Comparison of ENCODE assay signal across 8 cellular contexts in the genomic region with DNA sequence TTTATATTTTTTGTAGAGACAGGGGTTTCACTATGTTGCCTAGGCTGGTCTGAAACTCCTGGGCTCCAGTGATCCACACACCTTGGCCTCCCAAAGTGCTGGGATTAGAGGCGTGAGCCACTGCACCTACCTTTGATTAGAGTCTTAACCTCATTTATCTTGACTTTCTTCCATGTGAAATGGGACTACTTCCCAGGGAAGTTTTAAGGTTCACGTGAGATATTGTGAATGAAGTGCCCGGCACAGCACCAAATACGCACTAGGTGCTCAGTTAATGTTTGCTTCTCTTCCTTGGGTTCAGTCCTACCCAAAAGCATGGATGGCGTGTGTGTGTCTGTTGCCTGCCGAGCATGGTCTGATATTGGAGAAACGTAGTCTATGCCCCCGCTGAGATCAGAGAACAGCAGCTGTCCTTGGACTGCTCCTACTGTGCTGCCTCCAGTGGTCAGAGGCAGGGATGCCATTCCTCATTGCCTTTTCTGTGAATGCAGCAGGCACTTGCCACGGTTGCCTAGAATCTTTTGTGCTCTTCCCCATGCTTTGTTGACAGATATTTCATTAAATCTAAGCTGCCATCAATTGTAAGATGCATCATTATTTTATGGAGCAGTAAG. TPM values are rescaled to one million over a fixed set of nuclear protein-coding genes. Genes with fewer than 3 reads are reported as not detected.
DNase-seq lines count a peak whose midpoint lies in the region; ATAC-seq and TF ChIP-seq lines count a peak whose summit lies in the region.

No MANE protein-coding gene starts in this region.

- no peaks in the 10 kb centered on the region for H3K27me3 Mint-ChIP-seq in activated CD4-positive, alpha-beta T cell treated with anti-CD3 and anti-CD28 coated beads, Interleukin-2, amount 10 ng/mL, durations not matched to agents 24 days and 14 days

- no peaks in the 10 kb centered on the region for H3K36me3 Mint-ChIP-seq in activated CD4-positive, alpha-beta T cell treated with anti-CD3 and anti-CD28 coated beads, Interleukin-2, amount 10 ng/mL, durations not matched to agents 24 days and 14 days (ENCODE audit: low read depth)

- no peak overlapping the region for H3K4me3 Mint-ChIP-seq in activated CD4-positive, alpha-beta T cell treated with anti-CD3 and anti-CD28 coated beads, Interleukin-2, amount 10 ng/mL, durations not matched to agents 24 days and 14 days

- H3K27me3 ChIP-seq in OCI-LY3 (ENCODE audit: low read depth, low read length) = no peaks in the 10 kb centered on the region
- H3K27me3 ChIP-seq in osteoblast (ENCODE audit: insufficient read depth, low read length) = no peaks in the 10 kb centered on the region
- H3K27me3 ChIP-seq in sigmoid colon = no peaks in the 10 kb centered on the region

- H3K27ac ChIP-seq in OCI-LY3 (ENCODE audit: low read length) = no peak overlapping the region
- H3K27ac ChIP-seq in osteoblast (ENCODE audit: low read depth, low read length) = no peak overlapping the region
- H3K27ac ChIP-seq in sigmoid colon = no peak overlapping the region

- no peak for TF ChIP-seq EP300 in sigmoid colon (IDR thresholded peaks at IDR 0.05)

- WGBS in sigmoid colon, 2 donors = 50 to 54% methylated on average over 9 of the region's 9 CpGs

- H3K4me3 ChIP-seq in OCI-LY3 (ENCODE audit: low read length) (no peak overlapping the region), epithelial cell of proximal tubule (ENCODE audit: low read depth, low read length) (no peak overlapping the region), osteoblast (ENCODE audit: insufficient read depth, low read length) (no peak overlapping the region), sigmoid colon (no peak overlapping the region)

- H4K20me1 ChIP-seq in OCI-LY3 (ENCODE audit: insufficient read depth, low read length) (no peaks in the 10 kb centered on the region), osteoblast (ENCODE audit: insufficient read depth, low read length) (no peaks in the 10 kb centered on the region)

- no peaks in the 10 kb centered on the region for H3K79me2 ChIP-seq in OCI-LY3 (ENCODE audit: low read length)
- H3K79me2 ChIP-seq in osteoblast (ENCODE audit: insufficient read depth, low read length) = no peaks in the 10 kb centered on the region

- H3K9me3 ChIP-seq in OCI-LY3 (ENCODE audit: insufficient read depth, low read length) (no peaks in the 10 kb centered on the region), osteoblast (ENCODE audit: low read depth, low read length) (no peaks in the 10 kb centered on the region), sigmoid colon (no peaks in the 10 kb centered on the region)

- no peak overlapping the region for H3K27ac Mint-ChIP-seq in activated CD4-positive, alpha-beta T cell treated with anti-CD3 and anti-CD28 coated beads, Interleukin-2, amount 10 ng/mL, durations not matched to agents 24 days and 14 days

- H3K4me1 ChIP-seq in OCI-LY3 (ENCODE audit: low read length) (no peaks in the 10 kb centered on the region), osteoblast (ENCODE audit: insufficient read depth, low read length) (no peaks in the 10 kb centered on the region), sigmoid colon (no peaks in the 10 kb centered on the region)

- TF ChIP-seq CTCF in OCI-LY3 (IDR thresholded peaks at IDR 0.05; ENCODE audit: low read depth, low read length) = peak; percentile 55
- TF ChIP-seq CTCF in epithelial cell of proximal tubule (conservative IDR thresholded peaks at IDR 0.05; ENCODE audit: low read depth, low read length) = peak; percentile 79
- peak; percentile 77 for TF ChIP-seq CTCF in osteoblast (IDR thresholded peaks at IDR 0.05; ENCODE audit: extremely low read depth, low read depth, low read length)
- peak in 2 of 4 experiments; percentile 18 to 21 for TF ChIP-seq CTCF in sigmoid colon (IDR thresholded peaks at IDR 0.05)

- H3K4me1 Mint-ChIP-seq in activated CD4-positive, alpha-beta T cell treated with anti-CD3 and anti-CD28 coated beads, Interleukin-2, amount 10 ng/mL, durations not matched to agents 24 days and 14 days = no peaks in the 10 kb centered on the region

- H3K9me3 Mint-ChIP-seq in activated CD4-positive, alpha-beta T cell treated with anti-CD3 and anti-CD28 coated beads, Interleukin-2, amount 10 ng/mL, durations not matched to agents 24 days and 14 days = no peaks in the 10 kb centered on the region

- H2AFZ ChIP-seq in OCI-LY3 (ENCODE audit: low read depth, low read length) (no peak overlapping the region), osteoblast (ENCODE audit: low read length) (no peak overlapping the region)

- intact Hi-C loops in sigmoid colon (cut with DNase I) = no loop called here
- intact Hi-C loops in activated CD4-positive, alpha-beta T cell treated with anti-CD3 and anti-CD28 coated beads, Interleukin-2, amount 10 ng/mL, durations not matched to agents 24 days and 14 days (cut with micrococcal nuclease) = no loop called here

- no peak overlapping the region for H3K9ac ChIP-seq in OCI-LY3 (ENCODE audit: low read length)

- DNase-seq in ELR (ENCODE audit: low read depth) (peak; percentile 57), epithelial cell of proximal tubule (ENCODE audit: low read depth) (no peak), osteoblast (ENCODE audit: insufficient read length, low spot score, missing footprints) (peak; percentile 93), sigmoid colon (no peak)
- DNase-seq in activated CD4-positive, alpha-beta T cell treated with anti-CD3 and anti-CD28 coated beads, Interleukin-2, amount 10 ng/mL, durations not matched to agents 24 days and 14 days = no peak

- H3K4me2 ChIP-seq in OCI-LY3 (ENCODE audit: low read length) (no peak overlapping the region), osteoblast (ENCODE audit: insufficient read depth, low read length) (no peak overlapping the region)

- ATAC-seq in HG03159 (IDR thresholded peaks at IDR 0.05; ENCODE audit: unreplicated experiment) = peak; percentile 73
- no peak for ATAC-seq in GM21576 (IDR thresholded peaks at IDR 0.05; ENCODE audit: unreplicated experiment)

- H3K36me3 ChIP-seq in OCI-LY3 (replicated peaks; ENCODE audit: low read depth, low read length) = no peaks in the 10 kb centered on the region
- no peaks in the 10 kb centered on the region for H3K36me3 ChIP-seq in osteoblast (ENCODE audit: insufficient read depth, low read length)
- no peaks in the 10 kb centered on the region for H3K36me3 ChIP-seq in sigmoid colon

- TF ChIP-seq POLR2A in sigmoid colon (IDR thresholded peaks at IDR 0.05) = no peak

RNA-seq across cellular contexts. Expression of gene TFCP2L1, which starts 12.3 kb away (rescaled TPM):
- total RNA-seq in epithelial cell of proximal tubule (6.5 and 12.3 TPM in 2 replicates), osteoblast (under 0.01 TPM in 1 of 2 replicates, not detected in the other), sigmoid colon (under 1 TPM; 0.14 to 0.55 (median 0.43) TPM)
- 10 to 100 TPM in 2 of 3 donors, 1 to 10 TPM in 1; 7.2 to 35.5 (median 29.1) TPM for polyA plus RNA-seq in sigmoid colon
- 0.12 TPM in 1 of 2 replicates, not detected in the other for total RNA-seq in activated CD4-positive, alpha-beta T cell treated with anti-CD3 and anti-CD28 coated beads, Interleukin-2, amount 10 ng/mL, durations not matched to agents 24 days and 14 days

Comparison
In these comparisons a context has a peak if more than half of its experiments do, and no peak if none do; other contexts are left out.
1. DNase-seq: peak in ELR (single experiment) and osteoblast (single experiment); none in epithelial cell of proximal tubule (single experiment), sigmoid colon (single experiment) and activated CD4-positive, alpha-beta T cell treated with anti-CD3 and anti-CD28 coated beads, Interleukin-2, amount 10 ng/mL, durations not matched to agents 24 days and 14 days (single experiment).